ENCODE assay signal across 15 cellular contexts in the genomic region with DNA sequence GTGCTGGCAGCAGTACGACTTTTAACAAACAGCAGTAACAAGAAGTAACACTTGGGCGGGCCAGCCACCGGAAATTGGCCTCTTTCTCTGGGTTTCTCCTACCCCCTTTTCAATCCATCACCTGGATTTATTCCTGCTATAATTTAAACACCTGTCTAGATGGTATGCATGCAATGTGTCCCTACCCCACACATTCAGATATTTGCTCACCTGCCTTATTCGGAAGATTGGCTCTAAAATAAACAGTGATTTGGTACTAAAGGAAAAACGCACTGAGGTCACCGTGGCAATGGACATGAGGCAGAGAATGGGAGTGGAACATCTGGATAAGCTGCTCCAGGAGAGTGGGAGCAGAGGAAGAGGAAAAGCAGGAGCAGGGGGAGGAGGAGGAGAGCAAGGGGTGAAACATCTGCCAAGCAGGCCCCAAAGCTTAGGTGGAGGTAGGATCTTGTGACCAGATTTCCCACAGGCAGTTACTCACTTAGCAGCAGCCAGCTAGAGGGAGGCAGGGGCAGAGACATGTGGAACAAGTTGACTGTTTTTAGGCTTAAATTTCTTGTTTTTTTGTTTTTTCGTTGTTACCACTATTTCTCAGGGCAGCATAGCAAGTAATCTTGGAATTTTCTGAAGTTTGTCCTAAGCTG.
A peak's percentile ranks its signal among the peaks of the same experiment; 100 is the strongest.
DNase-seq lines count a peak whose midpoint lies in the region; ATAC-seq and TF ChIP-seq lines count a peak whose summit lies in the region.
"Had no signal": no experiment of that assay in that cellular context is flagged by ENCODE, and none has a peak within 500 bp of the region (broad histone marks: within the 10 kb centered on the region; RNA-seq: fewer than 3 reads in every experiment).

No MANE protein-coding gene starts in this region.

- no peak overlapping the region for H3K9ac ChIP-seq in mammary epithelial cell (ENCODE audit: insufficient read depth, low read length)

- dilution Hi-C loops in mammary epithelial cell (cut with HindIII; ENCODE audit: low sequenced_read_pairs), result no loop called here

- H3K27me3 ChIP-seq in left lung (no peaks in the 10 kb centered on the region), mammary epithelial cell (ENCODE audit: insufficient read depth, low read length) (no peaks in the 10 kb centered on the region), Peyer's patch (no peaks in the 10 kb centered on the region)
- H3K27me3 ChIP-seq in CD8-positive, alpha-beta memory T cell (ENCODE audit: insufficient read depth, low read length, poor library complexity, severe bottlenecking), result no peaks in the 10 kb centered on the region
- H3K27me3 ChIP-seq: breast epithelium, ovary had no signal

- peaks cover 0 to 7% of the 10 kb centered on the region in 2 donors for H3K36me3 ChIP-seq in left lung
- peaks cover 4% of the 10 kb centered on the region for H3K36me3 ChIP-seq in mammary epithelial cell (ENCODE audit: insufficient read depth, low read length)
- no peaks in the 10 kb centered on the region for H3K36me3 ChIP-seq in CD8-positive, alpha-beta memory T cell (ENCODE audit: insufficient read depth, low read length)
- H3K36me3 ChIP-seq in Peyer's patch, result peaks cover 0 to 2% (median 0%) of the 10 kb centered on the region in 3 donors
- H3K36me3 ChIP-seq: breast epithelium, ovary had no signal

- no peak overlapping the region for H3K4me3 ChIP-seq in left lung
- no peak overlapping the region for H3K4me3 ChIP-seq in mammary epithelial cell (replicated peaks in 1 of 3; ENCODE audit: insufficient read depth in 1 of 3, low read depth in 2 of 3, low read length in 3 of 3)
- no peak overlapping the region for H3K4me3 ChIP-seq in CD8-positive, alpha-beta memory T cell (ENCODE audit: low read length)
- H3K4me3 ChIP-seq in Peyer's patch, result no peak overlapping the region
- H3K4me3 ChIP-seq: breast epithelium, ovary had no signal

- peak; percentile 69 for ATAC-seq in left lung
- ATAC-seq: Panc1 had no signal

- 84% methylated on average over 7 of the region's 7 CpGs for WGBS in mammary epithelial cell (ENCODE audit: low coverage, missing lambda C conversion rate)

- CTCF ChIA-PET in mammary epithelial cell (lab: Charles Lee; ENCODE audit: low non-redundant PET), result no interaction called here
- CTCF ChIA-PET in CD8-positive, alpha-beta memory T cell (lab: Charles Lee), result no interaction called here

- DNase-seq in DMS153 treated with DMSO at 0.1 percent for 48 hours (lab: John Stamatoyannopoulos, UW; ENCODE audit: unreplicated experiment) (peak; percentile 64), NCI-H1417 treated with DMSO at 0.1 percent for 48 hours (lab: John Stamatoyannopoulos, UW) (peak; percentile 78), SHP77 treated with DMSO at 0.1 percent for 48 hours (lab: John Stamatoyannopoulos, UW) (peak; percentile 87), left lung (no peak), mammary epithelial cell (no peak), Peyer's patch (no peak)
- no peak for DNase-seq in CD8-positive, alpha-beta memory T cell
- no peak for DNase-seq in activated CD8-positive, alpha-beta memory T cell treated with anti-CD3 and anti-CD28 coated beads, Interleukin-2, amount 50 U/mL, for 48 hours
- DNase-seq: activated CD4-positive, CD25-positive, alpha-beta regulatory T cell; activated naive CD4-positive, alpha-beta T cell treated with Interleukin-2 at 50 U/mL for 16 hours; midbrain; NCI-H187 treated with DMSO at 0.1 percent for 48 hours; ovary had no signal

- in situ Hi-C loops in mammary epithelial cell (cut with MboI; ENCODE audit: low sequenced_read_pairs in 2 of 2), result no loop called here

- BruUV-seq in mammary epithelial cell (replicated peaks; lab: Mats Ljungman, UMichigan), result no TSS peak

- no peaks in the 10 kb centered on the region for H3K9me3 Mint-ChIP-seq in CD8-positive, alpha-beta memory T cell

- TF ChIP-seq CTCF in left lung (IDR thresholded peaks at IDR 0.05) (no peak), mammary epithelial cell (conservative IDR thresholded peaks at IDR 0.05 in 1 of 2, IDR thresholded peaks at IDR 0.05 in 1 of 2; ENCODE audit: extremely low read depth in 1 of 2, insufficient read depth in 1 of 2, low read depth in 1 of 2, low read length in 2 of 2) (no peak), Peyer's patch (IDR thresholded peaks at IDR 0.05) (no peak)

- POLR2A ChIA-PET in CD8-positive, alpha-beta memory T cell (lab: Charles Lee), result no interaction called here

- H3K4me3 Mint-ChIP-seq in CD8-positive, alpha-beta memory T cell, result no peak overlapping the region

- no peaks in the 10 kb centered on the region for H3K27me3 Mint-ChIP-seq in CD8-positive, alpha-beta memory T cell

- TF ChIP-seq POLR2A in Peyer's patch (IDR thresholded peaks at IDR 0.05), result no peak

- no peaks in the 10 kb centered on the region for H4K20me1 ChIP-seq in mammary epithelial cell (ENCODE audit: insufficient read depth, low read length)

- H3K4me2 ChIP-seq in mammary epithelial cell (ENCODE audit: insufficient read depth, low read depth, low read length), result no peak overlapping the region

- H3K4me1 Mint-ChIP-seq in CD8-positive, alpha-beta memory T cell, result no peaks in the 10 kb centered on the region

- H3K4me1 ChIP-seq in left lung (peaks cover 0 to 5% of the 10 kb centered on the region in 2 donors), mammary epithelial cell (ENCODE audit: insufficient read depth, low read length) (no peaks in the 10 kb centered on the region), Peyer's patch (no peaks in the 10 kb centered on the region)
- H3K4me1 ChIP-seq in CD8-positive, alpha-beta memory T cell (ENCODE audit: insufficient read depth, low read length), result no peaks in the 10 kb centered on the region
- H3K4me1 ChIP-seq: breast epithelium had no signal

- H3K27ac ChIP-seq in left lung (no peak overlapping the region), mammary epithelial cell (ENCODE audit: insufficient read depth, low read depth, low read length) (no peak overlapping the region), Peyer's patch (no peak overlapping the region)
- H3K27ac ChIP-seq in CD8-positive, alpha-beta memory T cell (ENCODE audit: low read depth, low read length), result no peak overlapping the region
- H3K27ac ChIP-seq: ovary had no signal

- H3K27ac Mint-ChIP-seq in CD8-positive, alpha-beta memory T cell, result peak overlapping the region in 1 of 8 donors; percentile 19

- H2AFZ ChIP-seq in mammary epithelial cell (ENCODE audit: low read depth, low read length), result no peak overlapping the region

- no peaks in the 10 kb centered on the region for H3K79me2 ChIP-seq in mammary epithelial cell (ENCODE audit: insufficient read depth, low read length)

- H3K9me3 ChIP-seq in left lung (no peaks in the 10 kb centered on the region), mammary epithelial cell (replicated peaks; ENCODE audit: insufficient read depth, low read length) (no peaks in the 10 kb centered on the region), Peyer's patch (no peaks in the 10 kb centered on the region)
- no peaks in the 10 kb centered on the region for H3K9me3 ChIP-seq in CD8-positive, alpha-beta memory T cell (ENCODE audit: low read length)
- H3K9me3 ChIP-seq: breast epithelium, ovary had no signal

- peaks cover 0 to 29% (median 12%) of the 10 kb centered on the region in 3 donors for H3K36me3 Mint-ChIP-seq in CD8-positive, alpha-beta memory T cell

- intact Hi-C loops in left lung (cut with DNase I) (no loop called here), mammary epithelial cell (cut with micrococcal nuclease) (no loop called here)

Comparison
In these comparisons a context has a peak if more than half of its experiments do, and no peak if none do; other contexts are left out.
1. DNase-seq: peak in DMS153 treated with DMSO at 0.1 percent for 48 hours (single experiment), NCI-H1417 treated with DMSO at 0.1 percent for 48 hours (single experiment) and SHP77 treated with DMSO at 0.1 percent for 48 hours (single experiment); none in left lung (0 of 2), mammary epithelial cell (single experiment), CD8-positive, alpha-beta memory T cell (0 of 5), activated CD8-positive, alpha-beta memory T cell treated with anti-CD3 and anti-CD28 coated beads, Interleukin-2, amount 50 U/mL, for 48 hours (single experiment) and Peyer's patch (0 of 3).